In the genomic region with DNA sequence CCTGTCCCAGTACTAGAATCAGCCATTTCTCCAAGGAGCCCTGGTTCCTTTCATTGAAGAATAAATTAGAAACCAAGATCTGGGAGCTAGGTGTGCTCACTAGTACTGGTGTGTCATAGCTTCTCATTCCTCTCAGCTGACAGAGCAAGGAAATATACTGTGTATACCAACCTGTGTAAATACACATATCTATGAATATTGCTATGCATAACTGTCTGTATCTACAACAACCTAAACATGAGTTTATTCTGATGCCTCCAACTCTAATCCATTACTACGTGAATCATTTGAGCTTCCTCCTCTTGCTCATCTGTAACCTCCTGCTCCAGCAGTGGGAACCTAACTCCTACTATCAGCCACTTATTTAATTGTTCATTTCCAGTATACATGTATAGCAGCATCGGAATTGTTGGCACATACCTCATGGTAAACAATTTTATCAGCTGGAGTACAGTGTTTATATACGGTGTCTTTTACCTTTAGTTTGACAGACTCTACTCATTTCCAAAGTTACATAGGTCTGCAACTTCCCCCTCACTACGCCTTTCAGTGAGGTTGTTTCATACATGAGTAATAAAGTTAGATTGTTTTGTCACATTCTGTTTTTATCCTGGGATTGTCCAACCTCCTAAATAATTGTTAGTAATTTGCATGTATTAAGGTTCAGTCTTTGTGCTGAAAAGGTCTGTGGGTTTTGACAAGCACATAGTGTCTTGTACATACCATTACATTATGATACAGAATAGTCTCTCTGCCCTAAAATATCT, we compare ENCODE assay signal across 15 cellular contexts.
DNase-seq lines count a peak whose midpoint lies in the region; ATAC-seq and TF ChIP-seq lines count a peak whose summit lies in the region.
"Had no signal": no experiment of that assay in that cellular context is flagged by ENCODE, and none has a peak within 500 bp of the region (broad histone marks: within the 10 kb centered on the region; RNA-seq: fewer than 3 reads in every experiment).

No MANE protein-coding gene starts in this region.

- no peak for TF ChIP-seq CTCF in GM10266 (IDR thresholded peaks at IDR 0.05; ENCODE audit: control insufficient read depth, insufficient read depth, low read depth, missing control alignments)

- ATAC-seq in GM19023 (IDR thresholded peaks at IDR 0.05; ENCODE audit: unreplicated experiment): peak; percentile 66
- ATAC-seq in HG02623 (IDR thresholded peaks at IDR 0.05; ENCODE audit: unreplicated experiment): peak; percentile 69
- peak; percentile 73 for ATAC-seq in HG03432 (IDR thresholded peaks at IDR 0.05; ENCODE audit: unreplicated experiment)
- ATAC-seq: left lobe of liver, psoas muscle had no signal

- peak; percentile 27 for DNase-seq in GM10266 (ENCODE audit: extremely low spot score)
- DNase-seq in NCI-H1092 treated with DMSO at 0.1 percent for 48 hours (lab: John Stamatoyannopoulos, UW): no peak
- no peak for DNase-seq in kidney tubule cell (ENCODE audit: low spot score)
- no peak for DNase-seq in T-helper 1 cell
- DNase-seq in cortex of kidney (lab: John Stamatoyannopoulos, UW): no peak
- DNase-seq: GF-D8; naive B cell; NCI-H146; psoas muscle; stimulated activated CD8-positive, alpha-beta memory T cell treated with anti-CD3 and anti-CD28 coated beads, Interleukin-4, amount 100 ng/mL, for 48 hours; trophoblast cell had no signal
